9 cellular contexts compared by ENCODE assay signal in the genomic region with DNA sequence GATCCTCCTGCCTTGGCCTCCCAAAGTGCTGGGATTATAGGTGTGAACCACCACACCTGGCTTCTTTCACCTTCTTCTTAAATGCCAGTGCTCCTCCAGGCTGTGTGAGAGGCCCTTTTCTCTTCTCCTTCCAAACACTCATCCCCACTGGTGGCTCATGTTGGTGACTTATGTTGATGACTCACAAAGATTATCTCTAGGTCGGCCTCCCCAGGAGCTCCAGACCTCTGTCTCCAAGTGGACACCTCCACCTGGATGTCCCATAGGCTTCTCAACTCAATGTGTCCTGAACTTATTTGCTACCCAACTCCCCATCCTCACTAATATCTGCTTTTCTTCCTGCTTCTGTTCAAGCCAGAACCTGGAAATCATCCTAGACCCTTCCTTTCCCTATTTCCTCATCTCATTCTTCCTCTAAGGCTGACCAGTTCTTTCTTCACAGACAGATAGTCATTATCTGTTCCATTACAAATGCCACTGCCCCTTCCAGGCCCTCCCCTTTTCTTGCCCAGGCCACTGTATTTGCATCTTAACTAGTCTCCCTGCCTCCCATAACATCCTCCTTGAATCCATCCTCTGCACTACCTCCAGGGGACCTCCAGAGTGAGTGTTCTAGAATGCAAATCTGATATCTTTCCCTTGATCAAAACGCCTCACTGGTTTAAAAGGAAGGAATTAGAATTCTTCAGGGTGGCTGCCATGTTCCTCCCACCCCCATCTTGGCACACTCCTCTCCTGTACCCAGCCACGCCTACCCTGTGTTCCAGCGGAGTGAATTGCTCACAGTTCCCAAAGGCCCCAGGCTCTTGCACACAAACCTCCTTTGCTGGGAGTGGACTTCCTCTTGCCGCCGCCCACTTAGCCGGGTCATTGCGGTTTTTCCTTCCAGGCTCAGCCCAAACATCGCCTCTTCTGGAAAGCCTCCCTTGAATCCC. TPM values are rescaled to one million over a fixed set of nuclear protein-coding genes. Genes with fewer than 3 reads are reported as not detected.
DNase-seq lines count a peak whose midpoint lies in the region; ATAC-seq, FAIRE-seq and TF ChIP-seq lines count a peak whose summit lies in the region.
"Had no signal": no experiment of that assay in that cellular context is flagged by ENCODE, and none has a peak within 500 bp of the region (broad histone marks: within the 10 kb centered on the region; RNA-seq: fewer than 3 reads in every experiment).

No MANE protein-coding gene starts in this region.

- peaks cover 9% of the 10 kb centered on the region for H3K36me3 Mint-ChIP-seq in activated CD4-positive, alpha-beta T cell treated with anti-CD3 and anti-CD28 coated beads, Interleukin-2, amount 10 ng/mL, durations not matched to agents 7 days and 5 days (ENCODE audit: low read depth)

- H3K9me3 ChIP-seq in K562 (replicated peaks; ENCODE audit: control insufficient read depth, insufficient read depth, low read depth, low read length) (peaks cover 5% of the 10 kb centered on the region), thoracic aorta (peaks cover 5% of the 10 kb centered on the region)

- TF ChIP-seq CTCF in K562 (IDR thresholded peaks at IDR 0.05 in 2 of 3, conservative IDR thresholded peaks at IDR 0.05 in 1 of 3; ENCODE audit: insufficient read depth in 2 of 3, low read depth in 1 of 3, low read length in 3 of 3) (0 out of 6 replicates have a peak, but pooled peaks of 1 of the 3 experiments have one; percentile 11), thoracic aorta (IDR thresholded peaks at IDR 0.05) (no peak)

- H3K4me3 ChIP-seq in K562 = no peak overlapping the region
- no peak overlapping the region for H3K4me3 ChIP-seq in thoracic aorta

- peaks cover 28% of the 10 kb centered on the region for H3K4me1 Mint-ChIP-seq in activated CD4-positive, alpha-beta T cell treated with anti-CD3 and anti-CD28 coated beads, Interleukin-2, amount 10 ng/mL, durations not matched to agents 7 days and 5 days

- peak overlapping the region; percentile 75 for H2AFZ ChIP-seq in K562 (ENCODE audit: low read depth, low read length)

- CTCF ChIA-PET in K562 (lab: Yijun Ruan, JAX; ENCODE audit: low intra/inter-chr PET ratio) = no interaction called here
- CTCF ChIA-PET in activated CD4-positive, alpha-beta T cell treated with anti-CD3 and anti-CD28 coated beads, Interleukin-2, amount 10 ng/mL, durations not matched to agents 7 days and 5 days (lab: Charles Lee) = interaction anchor here (0.7 to 1.0 kb wide), 2 partner anchors 15 to 19 kb away, joined by 3 read pairs; no protein-coding TSS in a partner anchor

- peak; percentile 27 to 30 for DNase-seq in Kasumi-1 (lab: John Stamatoyannopoulos, UW)
- peak; percentile 29 to 77 (median 50) for DNase-seq in K562 (ENCODE audit: extremely low read depth in 1 of 4, low spot score in 3 of 4)
- peak; percentile 83 for DNase-seq in islet precursor cell
- peak; percentile 57 for DNase-seq in thoracic aorta (ENCODE audit: low spot score)
- no peak for DNase-seq in NCI-H446 treated with DMSO at 0.1 percent for 48 hours (lab: John Stamatoyannopoulos, UW)
- no peak for DNase-seq in HuH-7.5 (ENCODE audit: low spot score)
- no peak for DNase-seq in activated CD4-positive, alpha-beta T cell treated with anti-CD3 and anti-CD28 coated beads, Interleukin-2, amount 10 ng/mL, durations not matched to agents 7 days and 5 days

- no peak for TF ChIP-seq RAD21 in K562 (CRISPR knock-in tag; conservative IDR thresholded peaks at IDR 0.05 in 1 of 2, IDR thresholded peaks at IDR 0.05 in 1 of 2)

- H3K27ac ChIP-seq in K562 (ENCODE audit: extremely low read depth, low read depth, low read length) = peak overlapping the region; percentile 63
- H3K27ac ChIP-seq in thoracic aorta = peak overlapping the region; percentile 51 to 58

- TF ChIP-seq POLR2A in K562 (conservative IDR thresholded peaks at IDR 0.05) (no peak), GM18505 (IDR thresholded peaks at IDR 0.05; ENCODE audit: borderline replicate concordance, extremely low read depth, insufficient read depth, insufficient read length) (no peak)

- BruUV-seq in K562 (replicated peaks; lab: Mats Ljungman, UMichigan) = no TSS peak

- FAIRE-seq in K562 (lab: Jason Lieb, UNC) = peak; percentile 85

- H3K27me3 Mint-ChIP-seq in activated CD4-positive, alpha-beta T cell treated with anti-CD3 and anti-CD28 coated beads, Interleukin-2, amount 10 ng/mL, durations not matched to agents 7 days and 5 days = peaks cover 3% of the 10 kb centered on the region

- ATAC-seq in K562 = peak; percentile 81
- peak; percentile 22 for ATAC-seq in thoracic aorta (ENCODE audit: insufficient number of reproducible peaks, low FRiP score, low read depth)
- no peak for ATAC-seq in GM18505 (IDR thresholded peaks at IDR 0.05; ENCODE audit: unreplicated experiment)

- H3K27ac Mint-ChIP-seq in activated CD4-positive, alpha-beta T cell treated with anti-CD3 and anti-CD28 coated beads, Interleukin-2, amount 10 ng/mL, durations not matched to agents 7 days and 5 days = no peak overlapping the region

- in situ Hi-C loops in K562 (cut with MboI) = no loop called here

- H3K9me1 ChIP-seq in K562 (ENCODE audit: control insufficient read depth, insufficient read depth, low read length) = no peaks in the 10 kb centered on the region

- peak overlapping the region; percentile 75 for H3K4me2 ChIP-seq in K562 (ENCODE audit: insufficient read depth, low read length)

- no peaks in the 10 kb centered on the region for H3K79me2 ChIP-seq in K562 (ENCODE audit: control insufficient read depth, insufficient read depth, low read length)

- no peaks in the 10 kb centered on the region for H3K27me3 ChIP-seq in K562 (ENCODE audit: control insufficient read depth in 2 of 2, insufficient read depth in 2 of 2, low read length in 2 of 2)
- no peaks in the 10 kb centered on the region for H3K27me3 ChIP-seq in thoracic aorta (replicated peaks; ENCODE audit: insufficient read depth)

- H3K9ac ChIP-seq in K562 (ENCODE audit: insufficient read depth in 1 of 2, low read depth in 2 of 2, low read length in 2 of 2) = peak overlapping the region; percentile 53 to 83; a peak in 3 of 4 replicates

- under 1% methylated on average over 9 of the region's 9 CpGs for WGBS in K562 (ENCODE audit: insufficient coverage, low coverage, missing lambda C conversion rate)

- POLR2A ChIA-PET in K562 (lab: Yijun Ruan, JAX) = interaction anchor here (0.6 to 1.9 kb wide), 4 partner anchors 10 to 82 kb away, joined by 3 to 11 read pairs (median 4); no protein-coding TSS in a partner anchor
- POLR2A ChIA-PET in activated CD4-positive, alpha-beta T cell treated with anti-CD3 and anti-CD28 coated beads, Interleukin-2, amount 10 ng/mL, durations not matched to agents 7 days and 5 days (lab: Charles Lee) = no interaction called here

- intact Hi-C loops in K562 (cut with micrococcal nuclease) = no loop called here

- no peaks in the 10 kb centered on the region for H3K36me3 ChIP-seq in K562 (ENCODE audit: control insufficient read depth, insufficient read depth, low read length)
- H3K36me3 ChIP-seq in thoracic aorta = no peaks in the 10 kb centered on the region

- H3K4me1 ChIP-seq in K562 (replicated peaks in 1 of 2; ENCODE audit: control insufficient read depth in 2 of 2, insufficient read depth in 2 of 2, low read length in 2 of 2) = peaks cover 27 to 36% of the 10 kb centered on the region in 2 experiments
- peaks cover 0 to 8% of the 10 kb centered on the region in 2 donors for H3K4me1 ChIP-seq in thoracic aorta (ENCODE audit: control insufficient read depth in 1 of 2, low read depth in 2 of 2)

- no peak overlapping the region for H3K4me3 Mint-ChIP-seq in activated CD4-positive, alpha-beta T cell treated with anti-CD3 and anti-CD28 coated beads, Interleukin-2, amount 10 ng/mL, durations not matched to agents 7 days and 5 days

- no peak for TF ChIP-seq EP300 in K562 (IDR thresholded peaks at IDR 0.05; ENCODE audit: low read length)

- peaks cover 7% of the 10 kb centered on the region for H3K9me3 Mint-ChIP-seq in activated CD4-positive, alpha-beta T cell treated with anti-CD3 and anti-CD28 coated beads, Interleukin-2, amount 10 ng/mL, durations not matched to agents 7 days and 5 days

- H4K20me1 ChIP-seq in K562 (replicated peaks; ENCODE audit: control insufficient read depth, insufficient read depth, low read length) = no peaks in the 10 kb centered on the region

TF ChIP-seq in K562, 482 proteins besides CTCF, POLR2A, EP300 and RAD21 (continues in another document):
- TF ChIP-seq HDAC2 (IDR thresholded peaks at IDR 0.05) (peak; percentile 10; the same call in 1 of the 2 replicates), ZNF778 (CRISPR knock-in tag; IDR thresholded peaks at IDR 0.05) (no peak), NRF1 (conservative IDR thresholded peaks at IDR 0.05 in 1 of 2, IDR thresholded peaks at IDR 0.05 in 1 of 2) (peak in 1 of 2 experiments; percentile 28; a peak in 1 of 4 replicates), SMARCA4 (IDR thresholded peaks at IDR 0.05) (peak; percentile 77), EWSR1 (IDR thresholded peaks at IDR 0.05; ENCODE audit: borderline replicate concordance, low read depth, partially characterized antibody) (no peak), ZNF212 (CRISPR knock-in tag; IDR thresholded peaks at IDR 0.05) (no peak)

RNA-seq across cellular contexts. Expression of gene FBXO47, which starts 34.8 kb away (rescaled TPM):
- total RNA-seq in K562 (2011; cell fraction: chromatin; rRNA removed; ENCODE audit: low replicate concordance) = not detected in 2 replicates
- total RNA-seq in K562 (2011; cell fraction: nucleolus; rRNA removed) = not detected in 2 replicates
- not detected in 2 replicates for total RNA-seq in K562 (2011; cell fraction: nucleoplasm; rRNA removed)
- total RNA-seq in K562 (2014; rRNA removed) (not detected in 2 replicates), K562 (2014; rRNA removed; fragmentation: Illumina TruSeq; extraction: Trizol) (not detected in 2 replicates), K562 (2015; rRNA removed; fragmentation: Illumina TruSeq; extraction: Trizol) (not detected in 2 replicates), K562 (2021) (not detected in 2 replicates), thoracic aorta (not detected)
- polyA plus RNA-seq in K562 (2011; rRNA removed) (not detected in 2 replicates), K562 (2014; fragmentation: Illumina TruSeq; extraction: Trizol) (not detected in 2 replicates), K562 (2014; fragmentation: Nextera tagmentation; extraction: Ambion mirVana) (not detected), K562 (2014; rRNA removed) (not detected in 2 replicates)
- not detected in 2 replicates for polyA plus RNA-seq in K562 (2011; cell fraction: cytosol; rRNA removed)
- polyA plus RNA-seq in K562 (2011; cell fraction: nucleus; rRNA removed) = not detected in 2 replicates
- not detected in 2 replicates for polyA plus RNA-seq in K562 (2012)
- polyA minus RNA-seq in K562 (2011; rRNA and poly(A)+ RNA removed) = not detected in 2 replicates
- polyA minus RNA-seq in K562 (2011; cell fraction: cytosol; rRNA and poly(A)+ RNA removed) = not detected in 2 replicates
- polyA minus RNA-seq in K562 (2011; cell fraction: nucleus; rRNA and poly(A)+ RNA removed) = not detected in 2 replicates
- not detected for total RNA-seq in activated CD4-positive, alpha-beta T cell treated with anti-CD3 and anti-CD28 coated beads, Interleukin-2, amount 10 ng/mL, durations not matched to agents 7 days and 5 days
- total RNA-seq: lung microvascular endothelial cell had no signal

Comparison
In these comparisons a context has a peak if more than half of its experiments do, and no peak if none do; other contexts are left out.
1. DNase-seq: peak in Kasumi-1 (2 of 2), K562 (4 of 4), islet precursor cell (single experiment) and thoracic aorta (single experiment); none in NCI-H446 treated with DMSO at 0.1 percent for 48 hours (single experiment), HuH-7.5 (single experiment) and activated CD4-positive, alpha-beta T cell treated with anti-CD3 and anti-CD28 coated beads, Interleukin-2, amount 10 ng/mL, durations not matched to agents 7 days and 5 days (single experiment).